Comparison of ENCODE assay signal across 22 cellular contexts in the genomic region with DNA sequence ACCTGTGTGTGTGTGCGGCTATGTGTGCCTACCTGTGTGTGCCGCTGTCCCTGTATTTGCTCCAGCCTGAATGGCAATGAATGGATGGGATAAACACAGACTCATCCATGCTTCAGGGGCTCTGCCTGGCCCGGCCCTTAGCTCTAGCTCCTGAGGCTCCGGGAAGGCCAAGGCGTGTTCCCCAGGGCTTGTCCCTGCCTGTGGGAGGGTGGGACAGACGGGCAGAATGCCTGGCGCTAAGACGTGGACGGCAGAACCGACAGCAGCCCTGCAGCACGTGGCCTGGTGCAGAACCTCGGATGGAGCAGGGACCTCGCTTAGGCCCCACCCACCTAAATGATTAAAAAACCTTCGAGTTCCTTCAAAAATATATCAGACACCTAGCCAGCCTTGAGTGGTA. TPM values are rescaled to one million over a fixed set of nuclear protein-coding genes. Genes with fewer than 3 reads are reported as not detected.
A peak's percentile ranks its signal among the peaks of the same experiment; 100 is the strongest.
DNase-seq lines count a peak whose midpoint lies in the region; ATAC-seq, FAIRE-seq and TF ChIP-seq lines count a peak whose summit lies in the region.
"Had no signal": no experiment of that assay in that cellular context is flagged by ENCODE, and none has a peak within 500 bp of the region (broad histone marks: within the 10 kb centered on the region; RNA-seq: fewer than 3 reads in every experiment).

No MANE protein-coding gene starts in this region.

- no peak for TF ChIP-seq CTCF in chondrocyte (IDR thresholded peaks at IDR 0.05)
- no peak for TF ChIP-seq CTCF in thoracic aorta (IDR thresholded peaks at IDR 0.05)
- no peak for TF ChIP-seq CTCF in GM13976 (IDR thresholded peaks at IDR 0.05; ENCODE audit: borderline replicate concordance, control extremely low read depth, extremely low read depth, insufficient read depth, missing control alignments)

- no peaks in the 10 kb centered on the region for H3K36me3 Mint-ChIP-seq in activated naive CD8-positive, alpha-beta T cell
- peaks cover 15% of the 10 kb centered on the region for H3K36me3 Mint-ChIP-seq in activated naive CD8-positive, alpha-beta T cell treated with anti-CD3 and anti-CD28 coated beads, Interleukin-2, amount 50 U/mL, for 24 hours (ENCODE audit: low read depth)
- peaks cover 10% of the 10 kb centered on the region for H3K36me3 Mint-ChIP-seq in chondrocyte (ENCODE audit: low read depth)

- H3K27ac ChIP-seq in mesodermal cell (ENCODE audit: low read depth, low read length, severe bottlenecking) = peak overlapping the region; percentile 61
- H3K27ac ChIP-seq in thoracic aorta = peak overlapping the region; percentile 1 to 46
- H3K27ac ChIP-seq: C4-2B, thyroid gland had no signal

- no peaks in the 10 kb centered on the region for H3K9me3 Mint-ChIP-seq in activated naive CD8-positive, alpha-beta T cell (ENCODE audit: low read depth)
- H3K9me3 Mint-ChIP-seq in activated naive CD8-positive, alpha-beta T cell treated with anti-CD3 and anti-CD28 coated beads, Interleukin-2, amount 50 U/mL, for 24 hours = no peaks in the 10 kb centered on the region
- H3K9me3 Mint-ChIP-seq in chondrocyte (ENCODE audit: low read depth) = no peaks in the 10 kb centered on the region
- H3K9me3 Mint-ChIP-seq: activated B cell treated with CpG ODN at 0.5 μM for 24 hours; activated T-helper 17 cell treated with anti-CD3 and anti-CD28 coated beads, Interleukin-2, amount 50 U/mL, for 72 hours had no signal

- H3K9me3 ChIP-seq in mesodermal cell (ENCODE audit: control insufficient read depth, low read length) = no peaks in the 10 kb centered on the region
- H3K9me3 ChIP-seq in thoracic aorta = no peaks in the 10 kb centered on the region
- H3K9me3 ChIP-seq: A549, thyroid gland had no signal

- H3K4me1 ChIP-seq in mesodermal cell (ENCODE audit: control insufficient read depth, insufficient read depth, low read length, poor library complexity, severe bottlenecking) (peaks cover 33% of the 10 kb centered on the region), thoracic aorta (ENCODE audit: control insufficient read depth in 1 of 2, low read depth in 2 of 2) (peaks cover 28 to 46% of the 10 kb centered on the region in 2 donors)

- no peaks in the 10 kb centered on the region for H3K27me3 Mint-ChIP-seq in activated naive CD8-positive, alpha-beta T cell
- no peaks in the 10 kb centered on the region for H3K27me3 Mint-ChIP-seq in activated naive CD8-positive, alpha-beta T cell treated with anti-CD3 and anti-CD28 coated beads, Interleukin-2, amount 50 U/mL, for 24 hours
- H3K27me3 Mint-ChIP-seq in chondrocyte (ENCODE audit: low read depth) = no peaks in the 10 kb centered on the region
- H3K27me3 Mint-ChIP-seq: activated B cell treated with CpG ODN at 0.5 μM for 24 hours; activated T-helper 17 cell treated with anti-CD3 and anti-CD28 coated beads, Interleukin-2, amount 50 U/mL, for 72 hours had no signal

- in situ Hi-C loops in GM13976 (cut with MboI; ENCODE audit: low sequenced_read_pairs, unreplicated experiment) = no loop called here

- H3K4me3 Mint-ChIP-seq in activated naive CD8-positive, alpha-beta T cell = no peak overlapping the region
- H3K4me3 Mint-ChIP-seq in activated naive CD8-positive, alpha-beta T cell treated with anti-CD3 and anti-CD28 coated beads, Interleukin-2, amount 50 U/mL, for 24 hours = no peak overlapping the region
- no peak overlapping the region for H3K4me3 Mint-ChIP-seq in chondrocyte (ENCODE audit: unreplicated experiment)
- H3K4me3 Mint-ChIP-seq: activated B cell treated with CpG ODN at 0.5 μM for 24 hours; activated T-helper 17 cell treated with anti-CD3 and anti-CD28 coated beads, Interleukin-2, amount 50 U/mL, for 72 hours; T-helper 2 cell treated with Interferon-gamma antibody and Interleukin-4, amounts not matched to agents 5 μg/mL and 100 μg/mL, for 36 hours had no signal

- no peak for FAIRE-seq in HTR-8/SVneo (lab: Jason Lieb, UNC)
- FAIRE-seq: A549, GM12892, small intestine had no signal

- no peak for ATAC-seq in activated naive CD8-positive, alpha-beta T cell treated with anti-CD3 and anti-CD28 coated beads, Interleukin-2, amount 50 U/mL, for 24 hours
- ATAC-seq in thoracic aorta (ENCODE audit: insufficient number of reproducible peaks, low FRiP score, low read depth) = no peak
- ATAC-seq: left lobe of liver had no signal

- 97 to 100% methylated on average over 4 to 6 of the region's 14 CpGs for WGBS in mesodermal cell (ENCODE audit: insufficient coverage in 2 of 2), 2 experiments

- DNase-seq in activated naive CD8-positive, alpha-beta T cell treated with anti-CD3 and anti-CD28 coated beads, Interleukin-2, amount 50 U/mL, for 24 hours = no peak
- DNase-seq in chondrocyte (ENCODE audit: low spot score) = no peak
- no peak for DNase-seq in thoracic aorta (ENCODE audit: low spot score)
- DNase-seq in HK-2 (ENCODE audit: unreplicated experiment) = no peak
- DNase-seq in HTR-8/SVneo (ENCODE audit: insufficient read length, low spot score) = no peak
- no peak for DNase-seq in GM13976 (ENCODE audit: low spot score)
- DNase-seq: activated B cell treated with CpG ODN at 0.5 μM for 24 hours; effector CD8-positive, alpha-beta T cell; foreskin melanocyte; NCI-H1417; small intestine; stimulated activated CD4-positive, alpha-beta T cell treated with anti-CD3 and anti-CD28 coated beads, Interleukin-4, amount 100 ng/mL, for 4 hours; thyroid gland had no signal

- H3K4me1 Mint-ChIP-seq in activated naive CD8-positive, alpha-beta T cell (ENCODE audit: low read depth) = peaks cover 21% of the 10 kb centered on the region
- peaks cover 9% of the 10 kb centered on the region for H3K4me1 Mint-ChIP-seq in activated naive CD8-positive, alpha-beta T cell treated with anti-CD3 and anti-CD28 coated beads, Interleukin-2, amount 50 U/mL, for 24 hours
- peaks cover 57% of the 10 kb centered on the region for H3K4me1 Mint-ChIP-seq in chondrocyte (ENCODE audit: low read depth)

- H3K36me3 ChIP-seq in mesodermal cell (ENCODE audit: control insufficient read depth, insufficient read depth, low read length) (peaks cover 54% of the 10 kb centered on the region), thoracic aorta (no peaks in the 10 kb centered on the region)
- H3K36me3 ChIP-seq: thyroid gland had no signal

- H3K27ac Mint-ChIP-seq in activated naive CD8-positive, alpha-beta T cell = peak overlapping the region; percentile 22
- H3K27ac Mint-ChIP-seq in activated naive CD8-positive, alpha-beta T cell treated with anti-CD3 and anti-CD28 coated beads, Interleukin-2, amount 50 U/mL, for 24 hours = no peak overlapping the region
- peak overlapping the region; percentile 83 for H3K27ac Mint-ChIP-seq in chondrocyte (ENCODE audit: unreplicated experiment)
- H3K27ac Mint-ChIP-seq: activated B cell treated with CpG ODN at 0.5 μM for 24 hours; activated T-helper 17 cell treated with anti-CD3 and anti-CD28 coated beads, Interleukin-2, amount 50 U/mL, for 72 hours; T-helper 2 cell treated with Interferon-gamma antibody and Interleukin-4, amounts not matched to agents 5 μg/mL and 100 μg/mL, for 36 hours had no signal

- no peaks in the 10 kb centered on the region for H3K27me3 ChIP-seq in thoracic aorta (replicated peaks; ENCODE audit: insufficient read depth)
- H3K27me3 ChIP-seq: thyroid gland had no signal

- H3K4me3 ChIP-seq in mesodermal cell (ENCODE audit: extremely low read depth, insufficient read depth, low read length, poor library complexity, severe bottlenecking) = no peak overlapping the region
- H3K4me3 ChIP-seq in thoracic aorta = no peak overlapping the region
- H3K4me3 ChIP-seq: A549, thyroid gland had no signal

RNA-seq across cellular contexts. Expression of gene C13orf46, which starts 57.8 kb away (rescaled TPM):
- 1.7 to 2.2 TPM (median 2.0 TPM) in 3 replicates for total RNA-seq in chondrocyte
- 0.41 TPM for polyA plus RNA-seq in mesodermal cell (2013, experiment 1 of 2)
- 0.35 TPM for polyA plus RNA-seq in mesodermal cell (2013, experiment 2 of 2)
- total RNA-seq in thoracic aorta = 1 to 10 TPM; 1.1 TPM
- total RNA-seq: SK-MEL-5 had no signal
